19 cellular contexts compared by ENCODE assay signal in genomic region chr21:42473495-42474042, GRCh38. TPM values are rescaled to one million over a fixed set of nuclear protein-coding genes. Genes with fewer than 3 reads are reported as not detected.
DNase-seq lines count a peak whose midpoint lies in the region; ATAC-seq, FAIRE-seq and TF ChIP-seq lines count a peak whose summit lies in the region.
"Had no signal": no experiment of that assay in that cellular context is flagged by ENCODE, and none has a peak within 500 bp of the region (broad histone marks: within the 10 kb centered on the region; RNA-seq: fewer than 3 reads in every experiment).

No MANE protein-coding gene starts in this region.

- H3K9me1 ChIP-seq in K562 (ENCODE audit: control insufficient read depth, insufficient read depth, low read length) = no peaks in the 10 kb centered on the region

- H3K4me1 ChIP-seq in K562 (replicated peaks in 1 of 2; ENCODE audit: control insufficient read depth in 2 of 2, insufficient read depth in 2 of 2, low read length in 2 of 2) (peaks cover 3 to 5% of the 10 kb centered on the region in 2 experiments; a peak in 3 of 5 replicates), kidney (ENCODE audit: control insufficient read depth in 1 of 2, insufficient read depth in 1 of 2, low read depth in 1 of 2, low read length in 2 of 2) (peaks cover 6 to 11% of the 10 kb centered on the region in 2 donors), stomach (peaks cover 7 to 32% (median 16%) of the 10 kb centered on the region in 4 donors)
- H3K4me1 ChIP-seq: uterus had no signal

- POLR2A ChIA-PET in K562 (lab: Yijun Ruan, JAX) = no interaction called here

- no peak for TF ChIP-seq RAD21 in K562 (CRISPR knock-in tag; conservative IDR thresholded peaks at IDR 0.05 in 1 of 2, IDR thresholded peaks at IDR 0.05 in 1 of 2)

- no peaks in the 10 kb centered on the region for H3K79me2 ChIP-seq in K562 (ENCODE audit: control insufficient read depth, insufficient read depth, low read length)

- TF ChIP-seq POLR2A in K562 (conservative IDR thresholded peaks at IDR 0.05) (no peak), stomach (IDR thresholded peaks at IDR 0.05) (no peak)

- CTCF ChIA-PET in K562 (lab: Yijun Ruan, JAX; ENCODE audit: low intra/inter-chr PET ratio) = no interaction called here

- ATAC-seq in K562 (no peak), HG03342 (IDR thresholded peaks at IDR 0.05; ENCODE audit: unreplicated experiment) (no peak)
- ATAC-seq: activated CD8-positive, alpha-beta T cell treated with anti-CD3 and anti-CD28 coated beads for 36 hours had no signal

- no peaks in the 10 kb centered on the region for H3K9me3 ChIP-seq in K562 (replicated peaks; ENCODE audit: control insufficient read depth, insufficient read depth, low read depth, low read length)
- H3K9me3 ChIP-seq in kidney (ENCODE audit: control insufficient read depth in 1 of 2, low read length in 2 of 2) = no peaks in the 10 kb centered on the region
- H3K9me3 ChIP-seq in stomach = no peaks in the 10 kb centered on the region
- H3K9me3 ChIP-seq: left lung, ovary, uterus had no signal

- peak; percentile 46 for DNase-seq in activated effector memory CD4-positive, alpha-beta T cell treated with anti-CD3 and anti-CD28 coated beads, Interleukin-2, amount 50 U/mL, for 16 hours
- no peak for DNase-seq in activated effector memory CD4-positive, alpha-beta T cell treated with Interleukin-2 at 50 U/mL for 16 hours
- DNase-seq in K562 (ENCODE audit: extremely low read depth in 1 of 4, low spot score in 3 of 4) (no peak), kidney (peak; percentile 74), stomach (no peak), UCSD-AML1 (lab: John Stamatoyannopoulos, UW; ENCODE audit: unreplicated experiment) (no peak), frontal cortex (ENCODE audit: low spot score in 2 of 2) (no peak)
- DNase-seq: activated CD8-positive, alpha-beta T cell treated with anti-CD3 and anti-CD28 coated beads for 36 hours; activated naive CD8-positive, alpha-beta T cell treated with anti-CD3 and anti-CD28 coated beads, Interleukin-2, amount 50 U/mL, for 24 hours; CD4-positive, CD25-positive, alpha-beta regulatory T cell; NCI-H1694 treated with DMSO at 0.1 percent for 48 hours; ovary; stimulated activated CD4-positive, alpha-beta T cell treated with anti-CD3 and anti-CD28 coated beads, Interleukin-2, amount 100 ng/mL, for 48 hours; uterus had no signal

- H3K36me3 ChIP-seq in K562 (ENCODE audit: control insufficient read depth, insufficient read depth, low read length) (no peaks in the 10 kb centered on the region), kidney (ENCODE audit: control insufficient read depth in 1 of 2, insufficient read depth in 2 of 2, low read length in 2 of 2) (no peaks in the 10 kb centered on the region), stomach (no peaks in the 10 kb centered on the region)
- H3K36me3 ChIP-seq: left lung, ovary, uterus had no signal

- intact Hi-C loops in K562 (cut with micrococcal nuclease) = no loop called here
- intact Hi-C loops in kidney (cut with DNase I) = no loop called here
- intact Hi-C loops in stomach (cut with DNase I; ENCODE audit: low total_unique reads) = no loop called here

- H3K4me3 ChIP-seq in K562 (no peak overlapping the region), kidney (ENCODE audit: low read length in 2 of 2) (no peak overlapping the region), stomach (no peak overlapping the region)
- H3K4me3 ChIP-seq: left lung, ovary, uterus had no signal

- FAIRE-seq in K562 (lab: Jason Lieb, UNC) (no peak), kidney (lab: Jason Lieb, UNC) (no peak), frontal cortex (lab: Jason Lieb, UNC) (no peak)

- H3K27me3 ChIP-seq in K562 (ENCODE audit: control insufficient read depth in 2 of 2, insufficient read depth in 2 of 2, low read length in 2 of 2) = peaks cover 41 to 59% of the 10 kb centered on the region in 2 experiments
- H3K27me3 ChIP-seq in stomach = peaks cover 0 to 15% (median 0%) of the 10 kb centered on the region in 3 donors
- H3K27me3 ChIP-seq: left lung, ovary, uterus had no signal

- no peak overlapping the region for H3K9ac ChIP-seq in K562 (ENCODE audit: insufficient read depth in 1 of 2, low read depth in 2 of 2, low read length in 2 of 2)
- H3K9ac ChIP-seq in kidney (ENCODE audit: low read length in 2 of 2) = no peak overlapping the region

- no peak overlapping the region for H2AFZ ChIP-seq in K562 (ENCODE audit: low read depth, low read length)

- TF ChIP-seq CTCF in K562 (IDR thresholded peaks at IDR 0.05 in 2 of 3, conservative IDR thresholded peaks at IDR 0.05 in 1 of 3; ENCODE audit: insufficient read depth in 2 of 3, low read depth in 1 of 3, low read length in 3 of 3) (no peak), kidney (IDR thresholded peaks at IDR 0.05; ENCODE audit: borderline replicate concordance, extremely low read depth, insufficient read depth) (no peak), stomach (IDR thresholded peaks at IDR 0.05) (no peak)

- H3K27ac ChIP-seq in K562 (ENCODE audit: extremely low read depth, low read depth, low read length) = no peak overlapping the region
- H3K27ac ChIP-seq in kidney (ENCODE audit: low read depth in 2 of 2, low read length in 2 of 2) = peak overlapping the region in 1 of 2 donors; percentile 14
- H3K27ac ChIP-seq in stomach = peak overlapping the region; percentile 55 to 84 (median 75)
- H3K27ac ChIP-seq: HL-60, ovary, uterus had no signal

- no peak overlapping the region for H3K4me2 ChIP-seq in K562 (ENCODE audit: insufficient read depth, low read length)

- in situ Hi-C loops in K562 (cut with MboI) = no loop called here

- no TSS peak for BruUV-seq in K562 (replicated peaks; lab: Mats Ljungman, UMichigan)

- TF ChIP-seq EP300 in K562 (IDR thresholded peaks at IDR 0.05; ENCODE audit: low read length) = no peak
- no peak for TF ChIP-seq EP300 in stomach (IDR thresholded peaks at IDR 0.05)

- H4K20me1 ChIP-seq in K562 (replicated peaks; ENCODE audit: control insufficient read depth, insufficient read depth, low read length) = no peaks in the 10 kb centered on the region

- WGBS in K562 (ENCODE audit: insufficient coverage, low coverage, missing lambda C conversion rate) = 4% methylated on average over 9 of the region's 9 CpGs
- 62 to 77% (median 73%) methylated on average over 9 of the region's 9 CpGs for WGBS in stomach, 5 donors

TF ChIP-seq in K562, 482 proteins besides CTCF, POLR2A, EP300 and RAD21 (continues in another document):
- TF ChIP-seq ZNF253 (CRISPR knock-in tag; conservative IDR thresholded peaks at IDR 0.05) (no peak), LEF1 (IDR thresholded peaks at IDR 0.05) (no peak), RFX1 (IDR thresholded peaks at IDR 0.05) (no peak)

RNA-seq across cellular contexts. Expression of gene RSPH1, which starts 22.5 kb away (rescaled TPM):
- 0.16 TPM in 1 of 2 replicates, not detected in the other for total RNA-seq in K562 (2011; cell fraction: chromatin; rRNA removed; ENCODE audit: low replicate concordance)
- total RNA-seq in K562 (2011; cell fraction: nucleolus; rRNA removed) = not detected in 2 replicates
- total RNA-seq in K562 (2011; cell fraction: nucleoplasm; rRNA removed) = 0.15 TPM in 1 of 2 replicates, not detected in the other
- total RNA-seq in K562 (2014; rRNA removed) (not detected in 2 replicates), K562 (2014; rRNA removed; fragmentation: Illumina TruSeq; extraction: Trizol) (not detected in 2 replicates), K562 (2015; rRNA removed; fragmentation: Illumina TruSeq; extraction: Trizol) (not detected in 2 replicates), K562 (2021) (not detected in 2 replicates), kidney (12.0 TPM), stomach (1 to 10 TPM in 1 of 5 donors, under 1 TPM in 3, not detected in 1; 0.37 to 8.9 (median 0.58) TPM), frontal cortex (0.41 TPM)
- polyA plus RNA-seq in K562 (2011; rRNA removed) (0.17 TPM in 1 of 2 replicates, not detected in the other), K562 (2014; fragmentation: Illumina TruSeq; extraction: Trizol) (not detected in 2 replicates), K562 (2014; fragmentation: Nextera tagmentation; extraction: Ambion mirVana) (not detected), K562 (2014; rRNA removed) (not detected in 2 replicates), kidney (ENCODE audit: insufficient read depth, low read depth, low replicate concordance) (13.0 TPM), stomach (1 to 10 TPM; 1.8 to 2.9 (median 2.8) TPM)
- polyA plus RNA-seq in K562 (2011; cell fraction: cytosol; rRNA removed) = 0.01 TPM in 1 of 2 replicates, not detected in the other
- 0.07 TPM in 1 of 2 replicates, not detected in the other for polyA plus RNA-seq in K562 (2011; cell fraction: nucleus; rRNA removed)
- polyA plus RNA-seq in K562 (2012) = 0.18 TPM in 1 of 2 replicates, not detected in the other
- polyA minus RNA-seq in K562 (2011; rRNA and poly(A)+ RNA removed) = 0.07 TPM in 1 of 2 replicates, not detected in the other
- not detected in 2 replicates for polyA minus RNA-seq in K562 (2011; cell fraction: cytosol; rRNA and poly(A)+ RNA removed)
- polyA minus RNA-seq in K562 (2011; cell fraction: nucleus; rRNA and poly(A)+ RNA removed) = not detected in 2 replicates
- total RNA-seq: activated CD8-positive, alpha-beta T cell treated with anti-CD3 and anti-CD28 coated beads for 36 hours; myocyte; T-helper 2 cell treated with Interferon-gamma antibody and Interleukin-4, amounts not matched to agents 100 ng/mL and 5 ng/mL, for 36 hours had no signal
- polyA plus RNA-seq: CD4-positive, CD25-positive, alpha-beta regulatory T cell had no signal

RNA-seq across cellular contexts. Expression of gene SLC37A1, which starts 40.1 kb away (rescaled TPM):
- total RNA-seq in K562 (2011; cell fraction: chromatin; rRNA removed; ENCODE audit: low replicate concordance) = 4.6 and 9.1 TPM in 2 replicates
- 5.5 and 5.9 TPM in 2 replicates for total RNA-seq in K562 (2011; cell fraction: nucleolus; rRNA removed)
- total RNA-seq in K562 (2011; cell fraction: nucleoplasm; rRNA removed) = 5.6 and 6.5 TPM in 2 replicates
- 0.33 and 1.4 TPM in 2 replicates for total RNA-seq in K562 (2014; rRNA removed)
- 0.10 and 0.15 TPM in 2 replicates for total RNA-seq in K562 (2014; rRNA removed; fragmentation: Illumina TruSeq; extraction: Trizol)
- 0.40 and 0.79 TPM in 2 replicates for total RNA-seq in K562 (2015; rRNA removed; fragmentation: Illumina TruSeq; extraction: Trizol)
- total RNA-seq in K562 (2021) = 0.40 and 0.60 TPM in 2 replicates
- polyA plus RNA-seq in K562 (2011; rRNA removed) = 3.4 and 4.5 TPM in 2 replicates
- polyA plus RNA-seq in K562 (2011; cell fraction: cytosol; rRNA removed) = 2.8 and 3.2 TPM in 2 replicates
- polyA plus RNA-seq in K562 (2011; cell fraction: nucleus; rRNA removed) = 10.8 and 11.2 TPM in 2 replicates
- 0.43 and 1.8 TPM in 2 replicates for polyA plus RNA-seq in K562 (2012)
- polyA plus RNA-seq in K562 (2014; fragmentation: Illumina TruSeq; extraction: Trizol) = 0.45 and 0.65 TPM in 2 replicates
- under 1 TPM; 0.06 to 0.20 TPM for polyA plus RNA-seq in K562 (2014; fragmentation: Nextera tagmentation; extraction: Ambion mirVana)
- polyA plus RNA-seq in K562 (2014; rRNA removed) = 0.09 and 0.24 TPM in 2 replicates
- 3.8 and 6.7 TPM in 2 replicates for polyA minus RNA-seq in K562 (2011; rRNA and poly(A)+ RNA removed)
- 2.5 and 2.6 TPM in 2 replicates for polyA minus RNA-seq in K562 (2011; cell fraction: cytosol; rRNA and poly(A)+ RNA removed)
- 8.3 and 11.8 TPM in 2 replicates for polyA minus RNA-seq in K562 (2011; cell fraction: nucleus; rRNA and poly(A)+ RNA removed)
- total RNA-seq in kidney = 21.8 TPM
- polyA plus RNA-seq in kidney (ENCODE audit: insufficient read depth, low read depth, low replicate concordance) = 3.4 TPM
- total RNA-seq in stomach = 10 to 100 TPM in 4 of 5 donors, 1 to 10 TPM in 1; 9.8 to 72.9 (median 23.9) TPM
- polyA plus RNA-seq in stomach = 10 to 100 TPM; 10.3 to 12.4 (median 11.3) TPM
- 32.2 TPM for total RNA-seq in frontal cortex
- total RNA-seq: myocyte had no signal

Comparison
In these comparisons a context has a peak if more than half of its experiments do, and no peak if none do; other contexts are left out.
1. DNase-seq: peak in activated effector memory CD4-positive, alpha-beta T cell treated with anti-CD3 and anti-CD28 coated beads, Interleukin-2, amount 50 U/mL, for 16 hours (single experiment) and kidney (single experiment); none in activated effector memory CD4-positive, alpha-beta T cell treated with Interleukin-2 at 50 U/mL for 16 hours (single experiment), K562 (0 of 4), stomach (single experiment), UCSD-AML1 (single experiment) and frontal cortex (0 of 2).